Comparison of ENCODE assay signal across 18 cellular contexts in the genomic region with DNA sequence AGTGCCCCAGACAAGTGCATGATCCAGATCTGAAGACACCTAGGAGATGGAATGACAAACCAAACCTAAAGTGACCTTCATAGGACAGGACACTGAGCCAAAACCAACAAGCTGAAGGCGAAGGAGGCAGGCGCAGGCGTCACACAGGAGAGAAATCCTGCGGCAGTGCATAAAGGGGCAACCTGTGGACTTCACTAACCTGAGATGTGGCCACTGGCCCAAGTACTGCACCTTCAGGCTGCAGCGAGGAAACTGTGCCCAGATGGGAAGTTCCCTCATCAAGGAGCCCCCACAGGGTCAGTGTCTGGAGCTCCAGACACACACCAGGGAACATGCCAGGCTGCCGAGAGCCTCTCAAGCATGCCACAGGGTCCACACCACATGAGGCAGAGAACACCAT. TPM values are rescaled to one million over a fixed set of nuclear protein-coding genes. Genes with fewer than 3 reads are reported as not detected.
DNase-seq lines count a peak whose midpoint lies in the region; ATAC-seq and TF ChIP-seq lines count a peak whose summit lies in the region.
"Had no signal": no experiment of that assay in that cellular context is flagged by ENCODE, and none has a peak within 500 bp of the region (broad histone marks: within the 10 kb centered on the region; RNA-seq: fewer than 3 reads in every experiment).

No MANE protein-coding gene starts in this region.

- no peaks in the 10 kb centered on the region for H3K36me3 ChIP-seq in Loucy (ENCODE audit: insufficient read depth, low read length)
- H3K36me3 ChIP-seq in WERI-Rb-1, result peaks cover 6% of the 10 kb centered on the region; the same call in 1 of the 2 replicates
- H3K36me3 ChIP-seq: pancreas had no signal

- H3K9me2 ChIP-seq in Loucy (replicated peaks; ENCODE audit: low read depth, low read length), result no peaks in the 10 kb centered on the region

- H3K27me3 Mint-ChIP-seq in central memory CD8-positive, alpha-beta T cell, result no peaks in the 10 kb centered on the region
- H3K27me3 Mint-ChIP-seq: activated B cell treated with CpG ODN at 0.5 μM for 24 hours had no signal

- peaks cover 13% of the 10 kb centered on the region for H4K20me1 ChIP-seq in Loucy (ENCODE audit: insufficient read depth, low read length, poor library complexity, severe bottlenecking)

- ATAC-seq in central memory CD8-positive, alpha-beta T cell (replicated peaks; ENCODE audit: extremely low read depth, poor library complexity, severe bottlenecking), result no peak
- ATAC-seq: mucosa of descending colon, pancreas had no signal

- TF ChIP-seq CTCF in Loucy (conservative IDR thresholded peaks at IDR 0.05; ENCODE audit: low read length) (no peak), GM10266 (IDR thresholded peaks at IDR 0.05; ENCODE audit: control insufficient read depth, insufficient read depth, low read depth, missing control alignments) (no peak), WERI-Rb-1 (IDR thresholded peaks at IDR 0.05; ENCODE audit: low read depth, low read length) (no peak)

- no peaks in the 10 kb centered on the region for H3K27me3 ChIP-seq in Loucy (ENCODE audit: insufficient read depth, low read length, poor library complexity, severe bottlenecking)
- H3K27me3 ChIP-seq in WERI-Rb-1 (ENCODE audit: insufficient read depth, low read depth, severe bottlenecking), result no peaks in the 10 kb centered on the region
- H3K27me3 ChIP-seq: pancreas had no signal

- no peaks in the 10 kb centered on the region for H3F3A ChIP-seq in Loucy (ENCODE audit: low read depth)

- H3K27ac ChIP-seq in WERI-Rb-1, result no peak overlapping the region
- H3K27ac ChIP-seq: pancreas had no signal

- peak overlapping the region; percentile 62 for H3K27ac Mint-ChIP-seq in central memory CD8-positive, alpha-beta T cell (ENCODE audit: low read depth)
- H3K27ac Mint-ChIP-seq: activated B cell treated with CpG ODN at 0.5 μM for 24 hours had no signal

- no peaks in the 10 kb centered on the region for H3K9me3 Mint-ChIP-seq in central memory CD8-positive, alpha-beta T cell
- H3K9me3 Mint-ChIP-seq: activated B cell treated with CpG ODN at 0.5 μM for 24 hours had no signal

- H3K9me3 ChIP-seq in Loucy (ENCODE audit: insufficient read depth, low read depth, low read length) (no peaks in the 10 kb centered on the region), WERI-Rb-1 (ENCODE audit: severe bottlenecking) (no peaks in the 10 kb centered on the region)
- H3K9me3 ChIP-seq: Caco-2, mucosa of descending colon, pancreas had no signal

- peaks cover 16% of the 10 kb centered on the region for H3K36me3 Mint-ChIP-seq in central memory CD8-positive, alpha-beta T cell (ENCODE audit: insufficient read depth)

- H3K4me3 ChIP-seq in Loucy (ENCODE audit: low read length, poor library complexity, severe bottlenecking) (peak overlapping the region; percentile 11), WERI-Rb-1 (ENCODE audit: low read depth, low read length) (no peak overlapping the region)
- H3K4me3 ChIP-seq: mucosa of descending colon, pancreas had no signal

- intact Hi-C loops in posterior vena cava (cut with DNase I), result no loop called here

- peaks cover 95% of the 10 kb centered on the region for H3K79me2 ChIP-seq in Loucy (ENCODE audit: insufficient read depth, low read length)

- H3K4me1 ChIP-seq in Loucy (ENCODE audit: insufficient read depth, low read length, poor library complexity, severe bottlenecking), result peaks cover 48% of the 10 kb centered on the region

- H3K4me1 Mint-ChIP-seq in central memory CD8-positive, alpha-beta T cell, result peaks cover 55% of the 10 kb centered on the region

- DNase-seq in activated CD8-positive, alpha-beta memory T cell treated with anti-CD3 and anti-CD28 coated beads, Interleukin-2, amount 50 U/mL, for 4 hours, result peak; percentile 1
- no peak for DNase-seq in activated CD8-positive, alpha-beta memory T cell treated with anti-CD3 and anti-CD28 coated beads for 24 hours
- DNase-seq in central memory CD8-positive, alpha-beta T cell (ENCODE audit: low spot score in 2 of 2), result no peak
- DNase-seq in posterior vena cava (ENCODE audit: low spot score) (peak; percentile 54), activated gamma-delta T cell treated with Interleukin-2 at 50 U/mL for 16 hours (no peak), GM10266 (ENCODE audit: extremely low spot score) (no peak), WERI-Rb-1 (no peak)
- DNase-seq: ACHN; activated B cell treated with CpG ODN at 0.5 μM for 24 hours; Caco-2; IMR-90; mucosa of descending colon; NCI-H2107; NCI-H774; stimulated activated naive CD4-positive, alpha-beta T cell; SW 1271 had no signal

- H2AFZ ChIP-seq in Loucy (ENCODE audit: low read length), result no peak overlapping the region

- peak overlapping the region; percentile 50 for H3K4me2 ChIP-seq in Loucy (ENCODE audit: low read depth, low read length, poor library complexity, severe bottlenecking)

- no peak overlapping the region for H3K4me3 Mint-ChIP-seq in central memory CD8-positive, alpha-beta T cell
- H3K4me3 Mint-ChIP-seq: activated B cell treated with CpG ODN at 0.5 μM for 24 hours had no signal

- no peak overlapping the region for H3K9ac ChIP-seq in Loucy (ENCODE audit: low read depth, low read length, poor library complexity, severe bottlenecking)

RNA-seq across cellular contexts. Expression of a gene that starts 3.7 kb away (rescaled TPM):
- total RNA-seq in posterior vena cava, result 1 to 10 TPM; 5.8 to 6.6 TPM

Comparison
In these comparisons a context has a peak if more than half of its experiments do, and no peak if none do; other contexts are left out.
1. DNase-seq: peak in activated CD8-positive, alpha-beta memory T cell treated with anti-CD3 and anti-CD28 coated beads, Interleukin-2, amount 50 U/mL, for 4 hours (single experiment) and posterior vena cava (single experiment); none in activated CD8-positive, alpha-beta memory T cell treated with anti-CD3 and anti-CD28 coated beads for 24 hours (single experiment), central memory CD8-positive, alpha-beta T cell (0 of 2), activated gamma-delta T cell treated with Interleukin-2 at 50 U/mL for 16 hours (single experiment), GM10266 (single experiment) and WERI-Rb-1 (single experiment).